In genomic region chr19:35298561-35298972, GRCh38 we compare ENCODE assay signal across 1 cellular context.
A peak's percentile ranks its signal among the peaks of the same experiment; 100 is the strongest.
TF ChIP-seq lines count a peak whose summit lies in the region.

No MANE protein-coding gene starts in this region.

TF ChIP-seq in HEK293, 187 proteins besides CTCF, POLR2A, EP300 and RAD21 (continued from another document):
- peak; percentile 12; the same call in 1 of the 2 replicates for TF ChIP-seq ZSCAN18 (tag by site-specific recombination; IDR thresholded peaks at IDR 0.05)
- peak; percentile 7; the same call in 1 of the 2 replicates for TF ChIP-seq ZNF202 (tag by site-specific recombination; IDR thresholded peaks at IDR 0.05; ENCODE audit: borderline replicate concordance)
- no peak for TF ChIP-seq ZBTB8A (tag by site-specific recombination; IDR thresholded peaks at IDR 0.05)
- TF ChIP-seq ZNF529 (tag by site-specific recombination; IDR thresholded peaks at IDR 0.05; ENCODE audit: insufficient replicate concordance) = no peak
- TF ChIP-seq ZNF133 (tag by site-specific recombination; IDR thresholded peaks at IDR 0.05) = 0 out of 2 replicates have a peak, but pooled peaks have one; percentile 34
- no peak for TF ChIP-seq SP7 (tag by site-specific recombination; IDR thresholded peaks at IDR 0.05)
- peak; percentile 57 for TF ChIP-seq ZBTB48 (tag by site-specific recombination; IDR thresholded peaks at IDR 0.05)
- TF ChIP-seq ZNF112 (tag by site-specific recombination; IDR thresholded peaks at IDR 0.05) = 0 out of 2 replicates have a peak, but pooled peaks have one; percentile 6
- no peak for TF ChIP-seq WT1 (tag by site-specific recombination; IDR thresholded peaks at IDR 0.05)
- TF ChIP-seq ZNF510 (tag by site-specific recombination; IDR thresholded peaks at IDR 0.05; ENCODE audit: insufficient replicate concordance) = no peak
- peak; percentile 94; the same call in 1 of the 2 replicates for TF ChIP-seq ZNF114 (tag by site-specific recombination; IDR thresholded peaks at IDR 0.05)
- TF ChIP-seq ZNF266 (tag by site-specific recombination; IDR thresholded peaks at IDR 0.05; ENCODE audit: low read depth) = peak; percentile 56
- no peak for TF ChIP-seq ZNF138 (tag by site-specific recombination; IDR thresholded peaks at IDR 0.05; ENCODE audit: borderline replicate concordance)
- no peak for TF ChIP-seq GFI1B (tag by site-specific recombination; IDR thresholded peaks at IDR 0.05)
- TF ChIP-seq AEBP2 (tag by site-specific recombination; IDR thresholded peaks at IDR 0.05; ENCODE audit: borderline replicate concordance) = peak; percentile 60; the same call in 1 of the 2 replicates
- TF ChIP-seq ZNF433 (tag by site-specific recombination; IDR thresholded peaks at IDR 0.05; ENCODE audit: low read depth) = no peak
- no peak for TF ChIP-seq ZNF561 (tag by site-specific recombination; IDR thresholded peaks at IDR 0.05; ENCODE audit: borderline replicate concordance)
- TF ChIP-seq ZSCAN30 (tag by site-specific recombination; IDR thresholded peaks at IDR 0.05) = no peak
- TF ChIP-seq ZNF146 (tag by site-specific recombination; IDR thresholded peaks at IDR 0.05) = peak; percentile 39; the same call in 1 of the 2 replicates
- TF ChIP-seq ZNF707 (tag by site-specific recombination; IDR thresholded peaks at IDR 0.05) = no peak; the same call in 1 of the 2 replicates
- peak; percentile 3; the same call in 1 of the 2 replicates for TF ChIP-seq SP2 (tag by site-specific recombination; IDR thresholded peaks at IDR 0.05)
- no peak; the same call in 1 of the 2 replicates for TF ChIP-seq YY1 (tag by site-specific recombination; IDR thresholded peaks at IDR 0.05)
- no peak for TF ChIP-seq PBX3 (CRISPR knock-in tag; IDR thresholded peaks at IDR 0.05)
- peak; percentile 76; the same call in 1 of the 2 replicates for TF ChIP-seq ZNF248 (tag by site-specific recombination; IDR thresholded peaks at IDR 0.05)
- TF ChIP-seq ZNF558 (tag by site-specific recombination; IDR thresholded peaks at IDR 0.05) = no peak
- TF ChIP-seq MYNN (tag by site-specific recombination; IDR thresholded peaks at IDR 0.05; ENCODE audit: borderline replicate concordance) = no peak; the same call in 1 of the 2 replicates
- no peak for TF ChIP-seq ZEB2 (tag by site-specific recombination; IDR thresholded peaks at IDR 0.05)
- TF ChIP-seq ZNF174 (tag by site-specific recombination; IDR thresholded peaks at IDR 0.05) = no peak
- no peak; the same call in 1 of the 2 replicates for TF ChIP-seq ZNF514 (tag by site-specific recombination; IDR thresholded peaks at IDR 0.05)
- no peak for TF ChIP-seq HOXD13 (CRISPR knock-in tag; IDR thresholded peaks at IDR 0.05; ENCODE audit: borderline replicate concordance)
